ENCODE assay signal across 29 cellular contexts in the genomic region with DNA sequence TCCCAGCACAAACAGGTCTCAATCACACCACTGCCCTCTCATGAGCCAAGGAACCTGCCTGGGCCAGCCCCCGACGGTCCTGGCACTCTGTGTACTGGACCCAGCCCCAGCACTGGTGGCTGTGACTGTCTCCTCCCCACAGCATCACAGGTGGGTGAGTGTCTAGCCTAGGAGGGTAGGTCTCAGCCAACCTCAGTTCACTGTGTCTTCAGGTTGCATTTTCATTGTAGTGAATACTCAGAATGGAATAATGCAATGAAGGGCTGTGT.
"Had no signal": no experiment of that assay in that cellular context is flagged by ENCODE, and none has a peak within 500 bp of the region (broad histone marks: within the 10 kb centered on the region; RNA-seq: fewer than 3 reads in every experiment).

No MANE protein-coding gene starts in this region.

- H3K9me3 ChIP-seq: ascending aorta, breast epithelium, colonic mucosa, gastrocnemius medialis had no signal

- H3K27me3 ChIP-seq: ascending aorta, breast epithelium, cardiac muscle cell, colonic mucosa, foreskin keratinocyte, gastrocnemius medialis had no signal

- H3K36me3 ChIP-seq: ascending aorta, breast epithelium, cardiac muscle cell, colonic mucosa, gastrocnemius medialis had no signal

- DNase-seq: activated CD4-positive, alpha-beta memory T cell treated with anti-CD3 and anti-CD28 coated beads, Interleukin-2, amount 10 ng/mL, durations not matched to agents 7 days and 5 days; activated CD4-positive, alpha-beta T cell treated with anti-CD3 and anti-CD28 coated beads for 1 hour; activated CD4-positive, alpha-beta T cell treated with anti-CD3 and anti-CD28 coated beads for 4 hours; activated CD4-positive, alpha-beta T cell treated with anti-CD3 and anti-CD28 coated beads, Interleukin-2, amount 10 ng/mL, durations not matched to agents 7 days and 5 days; activated CD4-positive, alpha-beta T cell treated with anti-CD3 and anti-CD28 coated beads, Interleukin-2, amount 50 U/mL, for 4 hours; activated CD8-positive, alpha-beta memory T cell treated with anti-CD3 and anti-CD28 coated beads, Interleukin-2, amount 50 U/mL, for 48 hours; activated gamma-delta T cell; activated naive CD4-positive, alpha-beta T cell; activated naive CD4-positive, alpha-beta T cell treated with anti-CD3 and anti-CD28 coated beads, Interleukin-2, amount 10 ng/mL, durations not matched to agents 7 days and 5 days; activated naive CD8-positive, alpha-beta T cell treated with anti-CD3 and anti-CD28 coated beads, Interleukin-2, amount 10 ng/mL, durations not matched to agents 7 days and 5 days; activated T-cell treated with anti-CD3 and anti-CD28 coated beads for 4 hours; activated T-cell treated with anti-CD3 and anti-CD28 coated beads, Interleukin-2, amount 50 U/mL, for 24 hours; activated T-cell treated with anti-CD3 and anti-CD28 coated beads, Interleukin-2, amount 50 U/mL, for 72 hours; central memory CD4-positive, alpha-beta T cell; cerebellar nuclear complex; colonic mucosa; effector memory CD4-positive, alpha-beta T cell; endodermal cell; foreskin keratinocyte; gastrocnemius medialis; glutamatergic neuron; T-helper 1 cell; T-helper 17 cell; T1000 had no signal

- H3K4me3 ChIP-seq: ascending aorta, breast epithelium, cardiac muscle cell, colonic mucosa, gastrocnemius medialis had no signal

- H3K27ac ChIP-seq: ascending aorta, breast epithelium, cardiac muscle cell, colonic mucosa, foreskin keratinocyte, gastrocnemius medialis had no signal

- ATAC-seq: activated naive CD4-positive, alpha-beta T cell treated with anti-CD3 and anti-CD28 coated beads, Interleukin-2, amount 50 U/mL, for 72 hours; activated T-cell treated with anti-CD3 and anti-CD28 coated beads, Interleukin-2, amount 50 U/mL, for 72 hours; esophagus mucosa; foreskin keratinocyte; gastrocnemius medialis; T-helper 17 cell had no signal

- H3K4me1 ChIP-seq: ascending aorta, breast epithelium, colonic mucosa, foreskin keratinocyte, gastrocnemius medialis had no signal
